In the genomic region with DNA sequence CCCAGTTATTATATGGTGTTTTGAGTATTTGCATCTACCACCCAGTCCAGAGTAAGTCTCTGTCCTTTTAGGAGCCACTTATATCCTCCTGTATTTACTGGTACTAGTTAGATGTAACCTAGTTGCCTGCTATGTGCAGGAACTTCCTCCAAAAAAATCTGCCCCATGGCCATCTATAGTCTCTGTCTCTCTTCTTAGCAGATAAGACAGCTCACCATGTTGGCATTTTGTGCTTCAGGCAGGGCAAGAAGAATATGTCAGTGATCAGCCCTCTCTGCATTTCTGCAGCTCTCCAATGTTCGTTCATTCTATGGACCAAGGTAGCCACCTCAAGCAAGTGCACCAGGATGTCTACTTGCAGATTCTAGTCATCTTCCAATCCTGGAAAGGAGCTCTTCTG, we compare ENCODE assay signal across 22 cellular contexts.
"Had no signal": no experiment of that assay in that cellular context is flagged by ENCODE, and none has a peak within 500 bp of the region (broad histone marks: within the 10 kb centered on the region; RNA-seq: fewer than 3 reads in every experiment).

No MANE protein-coding gene starts in this region.

- H3K27me3 Mint-ChIP-seq: dendritic cell treated with granulocyte-macrophage colony-stimulating factor and Interleukin-4, amounts not matched to agents 40 ng/mL and 50 ng/mL, for 4 days; effector memory CD8-positive, alpha-beta T cell had no signal

- H3K4me3 ChIP-seq: colonic mucosa, esophagus muscularis mucosa, gastroesophageal sphincter, heart left ventricle, hepatocyte, left lung, lower lobe of right lung had no signal

- DNase-seq: colonic mucosa; cortex of kidney; effector CD8-positive, alpha-beta T cell; effector memory CD8-positive, alpha-beta T cell; endodermal cell; heart left ventricle; hypothalamus; immature natural killer cell; left cardiac atrium; left lung; left ventricle myocardium superior; lower lobe of right lung; mesenchymal stem cell had no signal

- H2AFZ ChIP-seq: hepatocyte had no signal

- H3K4me3 Mint-ChIP-seq: dendritic cell treated with granulocyte-macrophage colony-stimulating factor and Interleukin-4, amounts not matched to agents 40 ng/mL and 50 ng/mL, for 4 days; effector memory CD8-positive, alpha-beta T cell; endodermal cell; immature natural killer cell; mesothelial cell of epicardium had no signal

- H3K36me3 ChIP-seq: colonic mucosa, esophagus muscularis mucosa, gastroesophageal sphincter, heart left ventricle, left lung, lower lobe of right lung had no signal

- H3K27ac Mint-ChIP-seq: dendritic cell treated with granulocyte-macrophage colony-stimulating factor and Interleukin-4, amounts not matched to agents 40 ng/mL and 50 ng/mL, for 4 days; effector memory CD8-positive, alpha-beta T cell; endodermal cell; immature natural killer cell; mesothelial cell of epicardium had no signal

- H3K4me2 ChIP-seq: hepatocyte had no signal

- H3K27me3 ChIP-seq: colonic mucosa, esophagus muscularis mucosa, foreskin keratinocyte, gastroesophageal sphincter, heart left ventricle, hepatocyte, left lung had no signal

- FAIRE-seq: endometrium, frontal cortex, keratinocyte had no signal

- H3K4me1 ChIP-seq: colonic mucosa, esophagus muscularis mucosa, foreskin keratinocyte, gastroesophageal sphincter, heart left ventricle, left lung, lower lobe of right lung had no signal

- ATAC-seq: effector memory CD8-positive, alpha-beta T cell; foreskin keratinocyte; gastroesophageal sphincter; heart left ventricle; left cardiac atrium; left lung; left ventricle myocardium superior; lower lobe of right lung had no signal

- H3K27ac ChIP-seq: colonic mucosa, esophagus muscularis mucosa, foreskin keratinocyte, gastroesophageal sphincter, heart left ventricle, hepatocyte, left lung, lower lobe of right lung had no signal

- H3K9me3 Mint-ChIP-seq: dendritic cell treated with granulocyte-macrophage colony-stimulating factor and Interleukin-4, amounts not matched to agents 40 ng/mL and 50 ng/mL, for 4 days; endodermal cell had no signal

- H3K79me2 ChIP-seq: hepatocyte had no signal

- H3K9me3 ChIP-seq: colonic mucosa, esophagus muscularis mucosa, gastroesophageal sphincter, lower lobe of right lung had no signal

- H3K4me1 Mint-ChIP-seq: immature natural killer cell, mesothelial cell of epicardium had no signal

- H3K36me3 Mint-ChIP-seq: immature natural killer cell, mesothelial cell of epicardium had no signal
